In genomic region chr12:27015730-27016076, GRCh38 we compare ENCODE assay signal across 8 cellular contexts.
DNase-seq lines count a peak whose midpoint lies in the region; ATAC-seq and TF ChIP-seq lines count a peak whose summit lies in the region.

No MANE protein-coding gene starts in this region.

- peak overlapping the region in 1 of 2 donors; percentile 93 for H3K4me3 Mint-ChIP-seq in stimulated activated naive B cell treated with anti-CD40 and anti-IgM and Interleukin-4, amounts not matched to agents 10 μg/mL and 1 μg/mL and 100 μg/mL, for 72 hours

- TF ChIP-seq CTCF in KMS-11 (conservative IDR thresholded peaks at IDR 0.05; ENCODE audit: low read depth, low read length) (peak; percentile 72), fibroblast of mammary gland (conservative IDR thresholded peaks at IDR 0.05; ENCODE audit: control insufficient read depth, insufficient read depth, low read depth, low read length) (peak; percentile 47)

- no peak overlapping the region for H3K9ac ChIP-seq in KMS-11

- no peaks in the 10 kb centered on the region for H3K27me3 ChIP-seq in KMS-11 (ENCODE audit: insufficient read depth, low read depth)

- ATAC-seq in SK-N-SH treated with all-trans-retinoic acid at 6 μM for 48 hours (peak; percentile 18; the same call in 1 of the 3 replicates), GM19324 (IDR thresholded peaks at IDR 0.05; ENCODE audit: low FRiP score, unreplicated experiment) (no peak), GM18520 (IDR thresholded peaks at IDR 0.05; ENCODE audit: unreplicated experiment) (no peak)
- no peak for ATAC-seq in stimulated activated naive B cell treated with anti-CD40 and anti-IgM and Interleukin-4, amounts not matched to agents 10 μg/mL and 1 μg/mL and 100 μg/mL, for 72 hours (replicated peaks)

- DNase-seq in DMS79 treated with DMSO at 0.1 percent for 48 hours (lab: John Stamatoyannopoulos, UW) (peak; percentile 24), fibroblast of mammary gland (ENCODE audit: low read depth) (peak; percentile 62)
- no peak for DNase-seq in stimulated activated naive B cell treated with anti-CD40 and anti-IgM and Interleukin-4, amounts not matched to agents 10 μg/mL and 1 μg/mL and 100 μg/mL, for 72 hours
- no peak for DNase-seq in stimulated activated CD4-positive, alpha-beta T cell treated with anti-CD3 and anti-CD28 coated beads, Interleukin-4, amount 100 ng/mL, for 24 hours

- no peaks in the 10 kb centered on the region for H4K20me1 ChIP-seq in KMS-11 (ENCODE audit: insufficient read depth)

- peaks cover 15 to 30% of the 10 kb centered on the region in 2 donors for H3K4me1 Mint-ChIP-seq in stimulated activated naive B cell treated with anti-CD40 and anti-IgM and Interleukin-4, amounts not matched to agents 10 μg/mL and 1 μg/mL and 100 μg/mL, for 72 hours

- H3K4me2 ChIP-seq in KMS-11 = peak overlapping the region; percentile 71; the same call in 1 of the 2 replicates

- peaks cover 0 to 4% of the 10 kb centered on the region in 2 donors for H3K36me3 Mint-ChIP-seq in stimulated activated naive B cell treated with anti-CD40 and anti-IgM and Interleukin-4, amounts not matched to agents 10 μg/mL and 1 μg/mL and 100 μg/mL, for 72 hours

- H3K4me3 ChIP-seq in KMS-11 (IDR thresholded peaks at IDR 0.05; ENCODE audit: insufficient read depth, low read depth, low read length) (no peak overlapping the region), fibroblast of mammary gland (ENCODE audit: control insufficient read depth, low read depth, low read length) (no peak overlapping the region)

- peak overlapping the region; percentile 94 for H3K27ac Mint-ChIP-seq in stimulated activated naive B cell treated with anti-CD40 and anti-IgM and Interleukin-4, amounts not matched to agents 10 μg/mL and 1 μg/mL and 100 μg/mL, for 72 hours

- H3K9me3 Mint-ChIP-seq in stimulated activated naive B cell treated with anti-CD40 and anti-IgM and Interleukin-4, amounts not matched to agents 10 μg/mL and 1 μg/mL and 100 μg/mL, for 72 hours = no peaks in the 10 kb centered on the region

- no peaks in the 10 kb centered on the region for H3K79me2 ChIP-seq in KMS-11 (ENCODE audit: insufficient read depth, low read depth)

- H3K27me3 Mint-ChIP-seq in stimulated activated naive B cell treated with anti-CD40 and anti-IgM and Interleukin-4, amounts not matched to agents 10 μg/mL and 1 μg/mL and 100 μg/mL, for 72 hours = no peaks in the 10 kb centered on the region

- no peaks in the 10 kb centered on the region for H3K36me3 ChIP-seq in KMS-11 (ENCODE audit: insufficient read depth)

- peaks cover 34% of the 10 kb centered on the region for H3K4me1 ChIP-seq in KMS-11 (ENCODE audit: low read depth, poor library complexity, severe bottlenecking)

- peak overlapping the region; percentile 70; the same call in 1 of the 2 replicates for H2AFZ ChIP-seq in KMS-11 (ENCODE audit: low read depth)

- H3K27ac ChIP-seq in KMS-11 = peak overlapping the region; percentile 86; the same call in 1 of the 2 replicates

TF ChIP-seq in SK-N-SH treated with all-trans-retinoic acid at 6 μM for 48 hours, 23 proteins besides CTCF, POLR2A, EP300 and RAD21:
- TF ChIP-seq SNAI2 (CRISPR knock-in tag; IDR thresholded peaks at IDR 0.05) = no peak
- no peak for TF ChIP-seq GLIS3 (CRISPR knock-in tag; IDR thresholded peaks at IDR 0.05)
- TF ChIP-seq, protein P1, sequence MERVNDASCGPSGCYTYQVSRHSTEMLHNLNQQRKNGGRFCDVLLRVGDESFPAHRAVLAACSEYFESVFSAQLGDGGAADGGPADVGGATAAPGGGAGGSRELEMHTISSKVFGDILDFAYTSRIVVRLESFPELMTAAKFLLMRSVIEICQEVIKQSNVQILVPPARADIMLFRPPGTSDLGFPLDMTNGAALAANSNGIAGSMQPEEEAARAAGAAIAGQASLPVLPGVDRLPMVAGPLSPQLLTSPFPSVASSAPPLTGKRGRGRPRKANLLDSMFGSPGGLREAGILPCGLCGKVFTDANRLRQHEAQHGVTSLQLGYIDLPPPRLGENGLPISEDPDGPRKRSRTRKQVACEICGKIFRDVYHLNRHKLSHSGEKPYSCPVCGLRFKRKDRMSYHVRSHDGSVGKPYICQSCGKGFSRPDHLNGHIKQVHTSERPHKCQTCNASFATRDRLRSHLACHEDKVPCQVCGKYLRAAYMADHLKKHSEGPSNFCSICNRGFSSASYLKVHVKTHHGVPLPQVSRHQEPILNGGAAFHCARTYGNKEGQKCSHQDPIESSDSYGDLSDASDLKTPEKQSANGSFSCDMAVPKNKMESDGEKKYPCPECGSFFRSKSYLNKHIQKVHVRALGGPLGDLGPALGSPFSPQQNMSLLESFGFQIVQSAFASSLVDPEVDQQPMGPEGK (CRISPR knock-in tag; IDR thresholded peaks at IDR 0.05; ENCODE audit: borderline replicate concordance) = no peak
- TF ChIP-seq POU6F1 (CRISPR knock-in tag; IDR thresholded peaks at IDR 0.05; ENCODE audit: borderline replicate concordance, low read depth) = no peak
- no peak for TF ChIP-seq TOX (CRISPR knock-in tag; IDR thresholded peaks at IDR 0.05; ENCODE audit: borderline replicate concordance)

Comparison
In these comparisons a context has a peak if more than half of its experiments do, and no peak if none do; other contexts are left out.
1. DNase-seq: peak in DMS79 treated with DMSO at 0.1 percent for 48 hours (single experiment) and fibroblast of mammary gland (single experiment); none in stimulated activated naive B cell treated with anti-CD40 and anti-IgM and Interleukin-4, amounts not matched to agents 10 μg/mL and 1 μg/mL and 100 μg/mL, for 72 hours (single experiment) and stimulated activated CD4-positive, alpha-beta T cell treated with anti-CD3 and anti-CD28 coated beads, Interleukin-4, amount 100 ng/mL, for 24 hours (single experiment).